Comparison of ENCODE assay signal across 1 cellular context in the genomic region with DNA sequence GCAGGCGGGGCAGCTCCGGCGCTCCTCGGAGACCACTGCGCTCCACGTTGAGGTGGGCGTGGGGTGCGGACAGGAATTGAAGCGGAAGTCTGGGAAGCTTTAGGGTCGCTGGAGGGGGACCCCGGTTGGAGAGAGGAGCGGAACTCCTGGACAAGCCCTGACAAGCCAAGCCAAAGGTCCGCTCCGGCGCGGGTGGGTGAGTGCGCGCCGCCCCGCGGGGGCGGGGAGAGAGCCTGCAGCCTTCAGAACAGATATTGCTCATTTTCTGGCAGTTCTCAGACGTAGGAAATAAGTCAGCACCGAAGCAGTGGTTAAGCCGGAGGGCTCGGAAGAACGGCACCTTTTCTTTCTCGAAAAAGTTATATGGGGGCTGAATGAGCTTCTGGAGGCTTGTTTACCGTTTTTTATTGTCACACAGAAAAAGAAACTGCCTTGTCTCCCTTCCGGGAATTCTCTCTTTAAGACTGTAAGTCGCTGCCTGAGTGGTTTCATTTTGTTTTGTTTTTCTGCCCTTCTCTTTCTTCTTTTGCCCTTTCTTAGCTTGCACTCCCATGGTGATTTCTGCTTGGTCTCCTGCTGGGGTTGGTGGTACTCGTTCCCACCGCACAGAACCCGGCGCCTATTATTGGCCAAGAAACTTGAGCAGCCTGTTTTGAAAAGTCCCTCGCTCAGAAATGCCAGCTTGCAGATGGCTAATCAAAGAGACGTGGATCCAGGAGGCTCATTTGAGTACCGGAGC.
TF ChIP-seq lines count a peak whose summit lies in the region.

No MANE protein-coding gene starts in this region.

TF ChIP-seq in HepG2, 621 proteins besides CTCF, POLR2A, EP300 and RAD21 (continued from another document):
- no peak for TF ChIP-seq ZNF503 (CRISPR knock-in tag; IDR thresholded peaks at IDR 0.05)
- TF ChIP-seq DNMT1 (CRISPR knock-in tag; IDR thresholded peaks at IDR 0.05) = no peak
- no peak for TF ChIP-seq ZNF382 (CRISPR knock-in tag; IDR thresholded peaks at IDR 0.05; ENCODE audit: borderline replicate concordance)
- no peak for TF ChIP-seq ZNF407 (CRISPR knock-in tag; IDR thresholded peaks at IDR 0.05; ENCODE audit: not compliant biosample characterization)
- no peak for TF ChIP-seq FOXC1 (CRISPR knock-in tag; IDR thresholded peaks at IDR 0.05; ENCODE audit: borderline replicate concordance)
- TF ChIP-seq, protein P1, sequence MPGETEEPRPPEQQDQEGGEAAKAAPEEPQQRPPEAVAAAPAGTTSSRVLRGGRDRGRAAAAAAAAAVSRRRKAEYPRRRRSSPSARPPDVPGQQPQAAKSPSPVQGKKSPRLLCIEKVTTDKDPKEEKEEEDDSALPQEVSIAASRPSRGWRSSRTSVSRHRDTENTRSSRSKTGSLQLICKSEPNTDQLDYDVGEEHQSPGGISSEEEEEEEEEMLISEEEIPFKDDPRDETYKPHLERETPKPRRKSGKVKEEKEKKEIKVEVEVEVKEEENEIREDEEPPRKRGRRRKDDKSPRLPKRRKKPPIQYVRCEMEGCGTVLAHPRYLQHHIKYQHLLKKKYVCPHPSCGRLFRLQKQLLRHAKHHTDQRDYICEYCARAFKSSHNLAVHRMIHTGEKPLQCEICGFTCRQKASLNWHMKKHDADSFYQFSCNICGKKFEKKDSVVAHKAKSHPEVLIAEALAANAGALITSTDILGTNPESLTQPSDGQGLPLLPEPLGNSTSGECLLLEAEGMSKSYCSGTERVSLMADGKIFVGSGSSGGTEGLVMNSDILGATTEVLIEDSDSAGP (CRISPR knock-in tag; IDR thresholded peaks at IDR 0.05; ENCODE audit: borderline replicate concordance) = no peak
- no peak for TF ChIP-seq HOXA5 (CRISPR knock-in tag; IDR thresholded peaks at IDR 0.05)
- TF ChIP-seq CBFB (CRISPR knock-in tag; IDR thresholded peaks at IDR 0.05) = no peak
- no peak; the same call in 1 of the 2 replicates for TF ChIP-seq ZNF550 (CRISPR knock-in tag; IDR thresholded peaks at IDR 0.05; ENCODE audit: borderline replicate concordance)
- TF ChIP-seq MAFK (conservative IDR thresholded peaks at IDR 0.05 in 1 of 2, IDR thresholded peaks at IDR 0.05 in 1 of 2; ENCODE audit: low read length in 2 of 2) = peak; percentile 29 to 54; a peak in 3 of 4 replicates
- peak; percentile 55 for TF ChIP-seq POLR2G (IDR thresholded peaks at IDR 0.05; ENCODE audit: low read depth, low read length)
